1 cellular context compared by ENCODE assay signal in genomic region chr9:396397-396796, GRCh38.
TF ChIP-seq lines count a peak whose summit lies in the region.

No MANE protein-coding gene starts in this region.

TF ChIP-seq in IMR-90, 13 proteins besides CTCF, POLR2A, EP300 and RAD21 (continued from another document):
- no peak for TF ChIP-seq USF2 (IDR thresholded peaks at IDR 0.05; ENCODE audit: low read depth, low read length)
- no peak for TF ChIP-seq NFE2L2 (IDR thresholded peaks at IDR 0.05; ENCODE audit: low read depth, low read length)
- TF ChIP-seq BHLHE40 (IDR thresholded peaks at IDR 0.05; ENCODE audit: low read depth, low read length), result no peak
TF ChIP-seq in IMR-90: peak in this region for 0.
